ENCODE assay signal across 1 cellular context in the genomic region with DNA sequence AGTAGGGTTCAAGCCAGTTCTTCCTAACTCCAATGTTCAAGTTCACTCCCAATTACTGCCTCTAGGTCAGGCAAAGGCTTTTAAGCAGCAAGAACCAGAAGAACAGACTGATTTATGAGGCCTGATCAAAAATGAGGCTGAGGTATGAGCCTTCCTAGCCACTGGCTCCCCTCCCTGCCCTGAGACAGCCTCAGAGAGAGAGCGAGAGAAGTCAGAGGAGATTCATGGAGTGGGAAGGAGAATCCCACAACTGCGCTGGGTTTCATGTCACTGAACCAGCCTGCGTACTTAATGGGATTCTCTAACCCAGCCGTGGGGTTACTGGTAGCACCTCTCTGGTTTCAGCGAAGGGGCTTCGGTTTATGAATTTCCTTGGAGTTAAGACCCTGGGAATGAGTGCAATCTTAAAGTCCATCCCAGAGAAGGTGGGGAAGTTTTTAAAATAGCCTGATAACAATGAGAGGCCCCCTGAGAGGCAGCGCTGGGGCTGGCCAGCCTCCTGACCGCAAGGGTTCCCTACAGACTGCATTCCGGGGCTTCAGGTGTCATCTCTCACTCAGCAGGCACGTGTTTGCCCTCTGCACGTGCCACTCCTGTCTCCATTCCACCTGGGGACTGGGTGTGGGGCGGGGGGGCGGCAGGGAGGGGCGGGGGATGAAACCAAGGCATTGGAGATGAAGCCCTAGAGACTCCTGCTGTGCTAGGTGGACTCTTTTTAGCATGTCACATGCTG.
TF ChIP-seq lines count a peak whose summit lies in the region.

No MANE protein-coding gene starts in this region.

TF ChIP-seq in HCT116, 20 proteins besides CTCF, POLR2A, EP300 and RAD21:
- TF ChIP-seq, protein P1, sequence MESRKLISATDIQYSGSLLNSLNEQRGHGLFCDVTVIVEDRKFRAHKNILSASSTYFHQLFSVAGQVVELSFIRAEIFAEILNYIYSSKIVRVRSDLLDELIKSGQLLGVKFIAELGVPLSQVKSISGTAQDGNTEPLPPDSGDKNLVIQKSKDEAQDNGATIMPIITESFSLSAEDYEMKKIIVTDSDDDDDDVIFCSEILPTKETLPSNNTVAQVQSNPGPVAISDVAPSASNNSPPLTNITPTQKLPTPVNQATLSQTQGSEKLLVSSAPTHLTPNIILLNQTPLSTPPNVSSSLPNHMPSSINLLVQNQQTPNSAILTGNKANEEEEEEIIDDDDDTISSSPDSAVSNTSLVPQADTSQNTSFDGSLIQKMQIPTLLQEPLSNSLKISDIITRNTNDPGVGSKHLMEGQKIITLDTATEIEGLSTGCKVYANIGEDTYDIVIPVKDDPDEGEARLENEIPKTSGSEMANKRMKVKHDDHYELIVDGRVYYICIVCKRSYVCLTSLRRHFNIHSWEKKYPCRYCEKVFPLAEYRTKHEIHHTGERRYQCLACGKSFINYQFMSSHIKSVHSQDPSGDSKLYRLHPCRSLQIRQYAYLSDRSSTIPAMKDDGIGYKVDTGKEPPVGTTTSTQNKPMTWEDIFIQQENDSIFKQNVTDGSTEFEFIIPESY (IDR thresholded peaks at IDR 0.05; ENCODE audit: extremely low read depth, insufficient replicate concordance, low read length) = no peak
- TF ChIP-seq JUND (IDR thresholded peaks at IDR 0.05) (no peak), ZNF274 (IDR thresholded peaks at IDR 0.05; ENCODE audit: low read depth, low read length) (no peak), SRF (IDR thresholded peaks at IDR 0.05; ENCODE audit: low read depth) (no peak), CEBPB (IDR thresholded peaks at IDR 0.05; ENCODE audit: low read depth) (no peak), EZH2phosphoT487 (IDR thresholded peaks at IDR 0.05; ENCODE audit: borderline replicate concordance) (no peak), ZFX (IDR thresholded peaks at IDR 0.05) (no peak), EZH2 (IDR thresholded peaks at IDR 0.05) (no peak), CBX3 (IDR thresholded peaks at IDR 0.05; ENCODE audit: low read depth) (no peak), SP1 (IDR thresholded peaks at IDR 0.05; ENCODE audit: low read depth) (no peak), POLR2AphosphoS5 (IDR thresholded peaks at IDR 0.05; ENCODE audit: low read depth, low read length) (no peak), EGR1 (IDR thresholded peaks at IDR 0.05; ENCODE audit: low read depth) (no peak), SIN3A (IDR thresholded peaks at IDR 0.05; ENCODE audit: low read depth) (no peak), ELF1 (IDR thresholded peaks at IDR 0.05; ENCODE audit: borderline replicate concordance, low read depth) (no peak)
- TF ChIP-seq, protein P2, sequence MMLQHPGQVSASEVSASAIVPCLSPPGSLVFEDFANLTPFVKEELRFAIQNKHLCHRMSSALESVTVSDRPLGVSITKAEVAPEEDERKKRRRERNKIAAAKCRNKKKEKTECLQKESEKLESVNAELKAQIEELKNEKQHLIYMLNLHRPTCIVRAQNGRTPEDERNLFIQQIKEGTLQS (IDR thresholded peaks at IDR 0.05) = no peak
- TF ChIP-seq, protein P3, sequence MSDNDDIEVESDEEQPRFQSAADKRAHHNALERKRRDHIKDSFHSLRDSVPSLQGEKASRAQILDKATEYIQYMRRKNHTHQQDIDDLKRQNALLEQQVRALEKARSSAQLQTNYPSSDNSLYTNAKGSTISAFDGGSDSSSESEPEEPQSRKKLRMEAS (IDR thresholded peaks at IDR 0.05) = no peak
